29 cellular contexts compared by ENCODE assay signal in the genomic region with DNA sequence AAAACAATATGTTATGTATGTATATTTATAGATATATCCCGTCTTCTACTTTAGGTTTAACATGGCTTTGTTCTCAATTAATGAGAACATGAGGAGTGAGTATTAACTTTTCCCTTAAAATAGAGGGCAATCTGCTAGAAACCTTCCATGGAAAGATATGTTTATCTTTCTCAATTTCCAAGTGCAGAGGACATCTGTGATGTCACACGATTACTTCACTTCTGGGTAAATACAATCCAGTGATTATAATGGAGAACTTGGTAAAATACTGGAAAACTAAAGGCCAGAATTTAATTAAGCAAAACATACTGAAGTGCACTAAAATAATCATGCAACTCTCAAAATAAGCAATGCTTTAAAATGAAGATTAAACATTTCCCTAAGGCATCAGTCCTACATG. TPM values are rescaled to one million over a fixed set of nuclear protein-coding genes. Genes with fewer than 3 reads are reported as not detected.
"Had no signal": no experiment of that assay in that cellular context is flagged by ENCODE, and none has a peak within 500 bp of the region (broad histone marks: within the 10 kb centered on the region; RNA-seq: fewer than 3 reads in every experiment).

No MANE protein-coding gene starts in this region.

- H3K27ac ChIP-seq: colonic mucosa, coronary artery, dorsolateral prefrontal cortex, epithelial cell of prostate, esophagus muscularis mucosa, esophagus squamous epithelium, foreskin keratinocyte, gastrocnemius medialis, gastroesophageal sphincter, heart left ventricle, heart right ventricle had no signal

- H3K36me3 ChIP-seq: colonic mucosa, esophagus muscularis mucosa, esophagus squamous epithelium, gastrocnemius medialis, gastroesophageal sphincter, heart left ventricle, heart right ventricle had no signal

- H3K9me3 ChIP-seq: colonic mucosa, esophagus muscularis mucosa, esophagus squamous epithelium, gastrocnemius medialis, gastroesophageal sphincter had no signal

- H3K27me3 ChIP-seq: colonic mucosa, esophagus squamous epithelium had no signal

- H3K4me1 ChIP-seq: colonic mucosa, esophagus muscularis mucosa, foreskin keratinocyte, gastrocnemius medialis, gastroesophageal sphincter, heart left ventricle, heart right ventricle had no signal

- H3K4me3 ChIP-seq: colonic mucosa, coronary artery, dorsolateral prefrontal cortex, esophagus muscularis mucosa, esophagus squamous epithelium, gastrocnemius medialis, gastroesophageal sphincter, heart left ventricle, heart right ventricle had no signal

- ATAC-seq: effector memory CD8-positive, alpha-beta T cell; esophagus mucosa; foreskin keratinocyte; gastrocnemius medialis; gastroesophageal sphincter; heart left ventricle; heart right ventricle had no signal

- FAIRE-seq: colon, endometrium, endothelial cell of umbilical vein, frontal cortex had no signal

- DNase-seq: colonic mucosa; cortex of kidney; dermis blood vessel endothelial cell; dorsolateral prefrontal cortex; effector CD4-positive, alpha-beta T cell; effector CD8-positive, alpha-beta T cell; effector memory CD4-positive, alpha-beta T cell; effector memory CD8-positive, alpha-beta T cell; endodermal cell; erythroblast; esophagus squamous epithelium; foreskin fibroblast; foreskin keratinocyte; foreskin melanocyte; gastrocnemius medialis; glutamatergic neuron; head of caudate nucleus; heart left ventricle; heart right ventricle had no signal

RNA-seq across cellular contexts. Expression of a gene that starts 11.9 kb away (rescaled TPM):
- total RNA-seq: fibroblast of villous mesenchyme had no signal
